In genomic region chr2:156834431-156834830, GRCh38 we compare ENCODE assay signal across 31 cellular contexts.
"Had no signal": no experiment of that assay in that cellular context is flagged by ENCODE, and none has a peak within 500 bp of the region (broad histone marks: within the 10 kb centered on the region; RNA-seq: fewer than 3 reads in every experiment).

No MANE protein-coding gene starts in this region.

- H3K36me3 ChIP-seq: adrenal gland, ascending aorta, brain microvascular endothelial cell, breast epithelium, cardiac muscle cell had no signal

- H3K4me3 ChIP-seq: adrenal gland, ascending aorta, body of pancreas, breast epithelium, cardiac muscle cell had no signal

- ATAC-seq: activated naive CD4-positive, alpha-beta T cell treated with anti-CD3 and anti-CD28 coated beads, Interleukin-2, amount 50 U/mL, for 72 hours; activated naive CD8-positive, alpha-beta T cell treated with anti-CD3 and anti-CD28 coated beads, Interleukin-2, amount 50 U/mL, for 24 hours; activated T-cell treated with anti-CD3 and anti-CD28 coated beads, Interleukin-2, amount 50 U/mL, for 4 hours; activated T-cell treated with anti-CD3 and anti-CD28 coated beads, Interleukin-2, amount 50 U/mL, for 72 hours; activated T-helper 17 cell treated with anti-CD3 and anti-CD28 coated beads, Interleukin-2, amount 50 U/mL, for 72 hours; body of pancreas had no signal

- H3K9me3 ChIP-seq: adrenal gland, ascending aorta, body of pancreas had no signal

- DNase-seq: activated effector memory CD4-positive, alpha-beta T cell treated with anti-CD3 and anti-CD28 coated beads, Interleukin-2, amount 50 U/mL, for 16 hours; activated effector memory CD4-positive, alpha-beta T cell treated with Interleukin-2 at 50 U/mL for 16 hours; activated gamma-delta T cell; activated gamma-delta T cell treated with Interleukin-2 at 50 U/mL for 16 hours; activated naive CD4-positive, alpha-beta T cell; activated naive CD4-positive, alpha-beta T cell treated with anti-CD3 and anti-CD28 coated beads for 36 hours; activated naive CD4-positive, alpha-beta T cell treated with anti-CD3 and anti-CD28 coated beads, Interleukin-2, amount 10 ng/mL, durations not matched to agents 7 days and 5 days; activated naive CD4-positive, alpha-beta T cell treated with anti-CD3 and anti-CD28 coated beads, Interleukin-2, amount 50 U/mL, for 16 hours; activated naive CD4-positive, alpha-beta T cell treated with Interleukin-2 at 50 U/mL for 16 hours; activated naive CD8-positive, alpha-beta T cell treated with anti-CD3 and anti-CD28 coated beads for 36 hours; activated naive CD8-positive, alpha-beta T cell treated with anti-CD3 and anti-CD28 coated beads, Interleukin-2, amount 10 ng/mL, durations not matched to agents 7 days and 5 days; activated naive CD8-positive, alpha-beta T cell treated with anti-CD3 and anti-CD28 coated beads, Interleukin-2, amount 50 U/mL, for 24 hours; activated T-cell treated with anti-CD3 and anti-CD28 coated beads, Interleukin-2, amount 50 U/mL, for 24 hours; activated T-cell treated with anti-CD3 and anti-CD28 coated beads, Interleukin-2, amount 50 U/mL, for 4 hours; activated T-cell treated with anti-CD3 and anti-CD28 coated beads, Interleukin-2, amount 50 U/mL, for 48 hours; activated T-cell treated with anti-CD3 and anti-CD28 coated beads, Interleukin-2, amount 50 U/mL, for 72 hours; adrenal gland; amniotic stem cell; amygdala; anterior cingulate cortex; aorta; body of pancreas; brain microvascular endothelial cell; caudate nucleus; central memory CD4-positive, alpha-beta T cell; cerebellar nuclear complex had no signal

- H3K27ac ChIP-seq: adrenal gland, ascending aorta, body of pancreas, brain microvascular endothelial cell, breast epithelium, cardiac muscle cell had no signal

- H3K27me3 ChIP-seq: adrenal gland, ascending aorta, body of pancreas, brain microvascular endothelial cell, breast epithelium, cardiac muscle cell had no signal

- H3K4me1 ChIP-seq: adrenal gland, ascending aorta, body of pancreas, breast epithelium had no signal
